23 cellular contexts compared by ENCODE assay signal in the genomic region with DNA sequence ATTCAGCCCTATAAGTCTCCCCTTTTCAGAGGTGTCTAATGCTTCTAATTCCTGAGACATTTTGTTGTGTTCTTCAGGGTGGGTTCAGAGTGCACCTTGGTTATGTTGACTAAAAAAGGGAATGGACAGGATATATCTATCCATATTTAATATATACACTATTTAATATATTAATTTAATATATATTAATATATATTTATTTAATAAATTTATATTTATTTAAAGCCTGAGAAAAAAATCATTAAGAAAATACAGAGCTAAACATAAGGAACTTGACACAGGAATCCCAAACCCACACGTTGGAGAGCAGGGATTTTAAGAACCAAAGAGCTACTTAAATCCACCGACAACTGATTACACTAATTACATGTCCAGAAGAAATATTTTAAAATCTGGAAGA.
"Had no signal": no experiment of that assay in that cellular context is flagged by ENCODE, and none has a peak within 500 bp of the region (broad histone marks: within the 10 kb centered on the region; RNA-seq: fewer than 3 reads in every experiment).

No MANE protein-coding gene starts in this region.

- H3K27me3 Mint-ChIP-seq: stimulated activated memory B cell treated with anti-CD40 and anti-IgM and Interleukin-4, amounts not matched to agents 10 μg/mL and 1 μg/mL and 100 μg/mL, for 72 hours; stimulated activated naive B cell treated with anti-CD40 and anti-IgM and Interleukin-4, amounts not matched to agents 10 μg/mL and 1 μg/mL and 100 μg/mL, for 72 hours; stimulated activated naive CD8-positive, alpha-beta T cell treated with anti-CD3 and anti-CD28 coated beads, Interleukin-15, Interleukin-2, amounts not matched to agents 100 ng/mL and 50 ng/mL, for 24 hours had no signal

- H3K4me1 Mint-ChIP-seq: stimulated activated effector memory CD8-positive, alpha-beta T cell treated with anti-CD3 and anti-CD28 coated beads, Interleukin-12 subunit alpha, Interleukin-12 subunit beta, amount 100 ng/mL, for 72 hours; stimulated activated memory B cell treated with anti-CD40 and anti-IgM and Interleukin-4, amounts not matched to agents 10 μg/mL and 1 μg/mL and 100 μg/mL, for 72 hours; stimulated activated naive B cell treated with anti-CD40 and anti-IgM and Interleukin-4, amounts not matched to agents 10 μg/mL and 1 μg/mL and 100 μg/mL, for 72 hours; stimulated activated naive CD8-positive, alpha-beta T cell treated with anti-CD3 and anti-CD28 coated beads, Interleukin-15, amount 100 ng/mL, for 72 hours had no signal

- DNase-seq: stimulated activated CD4-positive, alpha-beta T cell treated with anti-CD3 and anti-CD28 coated beads, Interleukin-2, amount 100 ng/mL, for 48 hours; stimulated activated CD4-positive, alpha-beta T cell treated with anti-CD3 and anti-CD28 coated beads, Interleukin-4, amount 100 ng/mL, for 1 hour; stimulated activated CD4-positive, alpha-beta T cell treated with anti-CD3 and anti-CD28 coated beads, Interleukin-4, amount 100 ng/mL, for 24 hours; stimulated activated CD4-positive, alpha-beta T cell treated with anti-CD3 and anti-CD28 coated beads, Interleukin-4, amount 100 ng/mL, for 4 hours; stimulated activated CD8-positive, alpha-beta memory T cell treated with anti-CD3 and anti-CD28 coated beads, Interleukin-4, amount 100 ng/mL, for 48 hours; stimulated activated naive B cell treated with anti-CD40 and anti-IgM and Interleukin-4, amounts not matched to agents 10 μg/mL and 1 μg/mL and 100 μg/mL, for 72 hours; stimulated activated naive CD4-positive, alpha-beta T cell; stimulated activated naive CD4-positive, alpha-beta T cell treated with Interleukin-2 at 50 U/mL for 16 hours; stimulated activated naive CD8-positive, alpha-beta T cell treated with anti-CD3 and anti-CD28 coated beads, Interleukin-15, amount 100 ng/mL, for 72 hours; stimulated activated naive CD8-positive, alpha-beta T cell treated with anti-CD3 and anti-CD28 coated beads, Interleukin-15, Interleukin-2, amounts not matched to agents 100 U/mL and 50 U/mL, for 24 hours; stomach; substantia nigra; testis; tibial artery; transverse colon; trophoblast cell; upper lobe of left lung; upper lobe of right lung; uterus had no signal

- H3K36me3 Mint-ChIP-seq: stimulated activated effector memory CD8-positive, alpha-beta T cell treated with anti-CD3 and anti-CD28 coated beads, Interleukin-12 subunit alpha, Interleukin-12 subunit beta, amount 100 ng/mL, for 72 hours; stimulated activated memory B cell treated with anti-CD40 and anti-IgM and Interleukin-4, amounts not matched to agents 10 μg/mL and 1 μg/mL and 100 μg/mL, for 72 hours; stimulated activated naive B cell treated with anti-CD40 and anti-IgM and Interleukin-4, amounts not matched to agents 10 μg/mL and 1 μg/mL and 100 μg/mL, for 72 hours; type B pancreatic cell had no signal

- H3K4me3 Mint-ChIP-seq: stimulated activated effector memory CD8-positive, alpha-beta T cell treated with anti-CD3 and anti-CD28 coated beads, Interleukin-12 subunit alpha, Interleukin-12 subunit beta, amount 100 ng/mL, for 72 hours; stimulated activated memory B cell treated with anti-CD40 and anti-IgM and Interleukin-4, amounts not matched to agents 10 μg/mL and 1 μg/mL and 100 μg/mL, for 72 hours; stimulated activated naive B cell treated with anti-CD40 and anti-IgM and Interleukin-4, amounts not matched to agents 10 μg/mL and 1 μg/mL and 100 μg/mL, for 72 hours; stimulated activated naive CD8-positive, alpha-beta T cell treated with anti-CD3 and anti-CD28 coated beads, Interleukin-15, amount 100 ng/mL, for 72 hours; stimulated activated naive CD8-positive, alpha-beta T cell treated with anti-CD3 and anti-CD28 coated beads, Interleukin-15, Interleukin-2, amounts not matched to agents 100 ng/mL and 50 ng/mL, for 24 hours; type B pancreatic cell had no signal

- H3K27ac Mint-ChIP-seq: stimulated activated effector memory CD8-positive, alpha-beta T cell treated with anti-CD3 and anti-CD28 coated beads, Interleukin-12 subunit alpha, Interleukin-12 subunit beta, amount 100 ng/mL, for 72 hours; stimulated activated memory B cell treated with anti-CD40 and anti-IgM and Interleukin-4, amounts not matched to agents 10 μg/mL and 1 μg/mL and 100 μg/mL, for 72 hours; stimulated activated naive B cell treated with anti-CD40 and anti-IgM and Interleukin-4, amounts not matched to agents 10 μg/mL and 1 μg/mL and 100 μg/mL, for 72 hours; stimulated activated naive CD8-positive, alpha-beta T cell treated with anti-CD3 and anti-CD28 coated beads, Interleukin-15, amount 100 ng/mL, for 72 hours; stimulated activated naive CD8-positive, alpha-beta T cell treated with anti-CD3 and anti-CD28 coated beads, Interleukin-15, Interleukin-2, amounts not matched to agents 100 ng/mL and 50 ng/mL, for 24 hours; type B pancreatic cell had no signal

- H3K9me3 Mint-ChIP-seq: stimulated activated naive CD8-positive, alpha-beta T cell treated with anti-CD3 and anti-CD28 coated beads, Interleukin-15, amount 100 ng/mL, for 72 hours; type B pancreatic cell had no signal

- ATAC-seq: stimulated activated effector memory CD8-positive, alpha-beta T cell treated with anti-CD3 and anti-CD28 coated beads, Interleukin-12 subunit alpha, Interleukin-12 subunit beta, amount 100 ng/mL, for 72 hours; stimulated activated memory B cell treated with anti-CD40 and anti-IgM and Interleukin-4, amounts not matched to agents 10 μg/mL and 1 μg/mL and 100 μg/mL, for 72 hours; stimulated activated naive B cell treated with anti-CD40 and anti-IgM and Interleukin-4, amounts not matched to agents 10 μg/mL and 1 μg/mL and 100 μg/mL, for 72 hours; stimulated activated naive CD8-positive, alpha-beta T cell treated with anti-CD3 and anti-CD28 coated beads, Interleukin-15, amount 100 ng/mL, for 72 hours; stimulated activated naive CD8-positive, alpha-beta T cell treated with anti-CD3 and anti-CD28 coated beads, Interleukin-15, Interleukin-2, amounts not matched to agents 100 U/mL and 50 U/mL, for 24 hours; upper lobe of right lung had no signal
